ENCODE assay signal across 10 cellular contexts in the genomic region with DNA sequence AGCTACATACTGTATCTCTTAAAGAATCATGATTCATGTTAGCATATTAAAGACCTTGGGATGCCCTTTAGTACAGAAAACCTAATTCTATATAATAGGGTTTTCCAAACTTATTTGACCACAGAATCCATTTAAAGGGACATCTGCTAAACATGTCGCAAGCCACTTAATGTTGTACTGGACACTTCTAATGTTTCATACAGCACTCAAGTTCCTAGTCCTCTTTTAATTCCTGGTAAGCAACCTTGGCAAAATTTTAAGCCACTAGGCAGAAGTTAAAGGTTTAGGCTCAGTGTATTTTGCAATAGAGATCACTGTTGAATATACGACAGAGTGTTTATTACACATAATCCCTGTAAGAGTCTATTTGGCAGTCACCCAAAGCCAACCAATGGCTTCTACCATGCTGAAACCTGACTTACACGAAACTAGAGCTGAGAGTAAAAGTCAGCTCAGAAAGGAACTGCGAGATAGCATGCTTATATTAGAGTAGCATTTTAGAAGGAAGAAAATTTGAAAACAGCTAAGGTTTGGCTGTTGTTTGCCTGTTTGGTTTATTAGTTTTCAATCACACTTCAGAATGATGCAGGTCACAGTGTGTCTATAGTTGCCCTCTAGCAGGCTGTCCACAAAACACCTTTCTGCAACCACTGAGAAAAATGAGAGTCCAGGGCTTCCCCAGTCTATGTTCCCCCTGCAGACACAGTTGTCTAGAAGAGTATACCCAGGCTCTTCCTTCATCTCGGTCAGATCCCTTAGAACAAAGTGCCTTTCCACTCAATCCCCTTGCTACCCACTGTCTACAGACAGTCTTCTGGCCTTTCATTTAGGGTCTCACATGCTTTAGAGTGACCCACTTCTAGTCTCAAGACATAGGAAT.
DNase-seq lines count a peak whose midpoint lies in the region; ATAC-seq and TF ChIP-seq lines count a peak whose summit lies in the region.
"Had no signal": no experiment of that assay in that cellular context is flagged by ENCODE, and none has a peak within 500 bp of the region (broad histone marks: within the 10 kb centered on the region; RNA-seq: fewer than 3 reads in every experiment).

No MANE protein-coding gene starts in this region.

- H3K4me1 ChIP-seq in lower lobe of right lung: peaks cover 12% of the 10 kb centered on the region

- intact Hi-C loops in lower lobe of right lung (cut with DNase I): no loop called here

- H3K36me3 ChIP-seq in MG63 (no peaks in the 10 kb centered on the region), lower lobe of right lung (no peaks in the 10 kb centered on the region)

- no peak overlapping the region for H3K27ac ChIP-seq in lower lobe of right lung

- DNase-seq in DMS53 (lab: John Stamatoyannopoulos, UW): peak; percentile 72
- DNase-seq in MG63: peak; percentile 43
- no peak for DNase-seq in lower lobe of right lung
- DNase-seq in activated CD4-positive, CD25-positive, alpha-beta regulatory T cell treated with anti-CD3 and anti-CD28 coated beads, Interleukin-2, amount 50 U/mL, for 72 hours: no peak
- no peak for DNase-seq in mesenteric fat pad (ENCODE audit: low spot score)

- H3K4me3 ChIP-seq in MG63: no peak overlapping the region
- no peak overlapping the region for H3K4me3 ChIP-seq in lower lobe of right lung
- H3K4me3 ChIP-seq: K562 had no signal

- no peaks in the 10 kb centered on the region for H3K27me3 ChIP-seq in MG63
- H3K27me3 ChIP-seq in lower lobe of right lung (ENCODE audit: low read depth): no peaks in the 10 kb centered on the region

- H3K9me3 ChIP-seq in MG63 (no peaks in the 10 kb centered on the region), lower lobe of right lung (no peaks in the 10 kb centered on the region)

- ATAC-seq in SK-N-SH treated with all-trans-retinoic acid at 6 μM for 48 hours: peak; percentile 38
- ATAC-seq in lower lobe of right lung: peak; percentile 75 to 79
- no peak for ATAC-seq in GM21360 (IDR thresholded peaks at IDR 0.05; ENCODE audit: unreplicated experiment)
- no peak for ATAC-seq in HG03025 (IDR thresholded peaks at IDR 0.05; ENCODE audit: low FRiP score, unreplicated experiment)
- ATAC-seq: HCT116, K562 had no signal

- no peak for TF ChIP-seq CTCF in lower lobe of right lung (IDR thresholded peaks at IDR 0.05)

TF ChIP-seq in SK-N-SH treated with all-trans-retinoic acid at 6 μM for 48 hours, 23 proteins besides CTCF, POLR2A, EP300 and RAD21:
- TF ChIP-seq ISL1 (CRISPR knock-in tag; IDR thresholded peaks at IDR 0.05): peak; percentile 80
- peak; percentile 90 for TF ChIP-seq ZFP3 (CRISPR knock-in tag; IDR thresholded peaks at IDR 0.05)
- TF ChIP-seq TCF4 (CRISPR knock-in tag; IDR thresholded peaks at IDR 0.05; ENCODE audit: borderline replicate concordance): no peak
- TF ChIP-seq GLIS3 (CRISPR knock-in tag; IDR thresholded peaks at IDR 0.05): peak; percentile 56; the same call in 1 of the 2 replicates
- peak; percentile 84; the same call in 1 of the 2 replicates for TF ChIP-seq CSDC2 (CRISPR knock-in tag; IDR thresholded peaks at IDR 0.05)

Comparison
In these comparisons a context has a peak if more than half of its experiments do, and no peak if none do; other contexts are left out.
1. DNase-seq: peak in DMS53 (single experiment) and MG63 (single experiment); none in lower lobe of right lung (single experiment), activated CD4-positive, CD25-positive, alpha-beta regulatory T cell treated with anti-CD3 and anti-CD28 coated beads, Interleukin-2, amount 50 U/mL, for 72 hours (single experiment) and mesenteric fat pad (single experiment).
2. ATAC-seq: peak in SK-N-SH treated with all-trans-retinoic acid at 6 μM for 48 hours (single experiment) and lower lobe of right lung (2 of 2); none in GM21360 (single experiment) and HG03025 (single experiment).